In genomic region chr19:47839913-47840312, GRCh38 we compare ENCODE assay signal across 1 cellular context.
TF ChIP-seq lines count a peak whose summit lies in the region.

No MANE protein-coding gene starts in this region.

TF ChIP-seq in GM23338, 12 proteins besides CTCF, POLR2A, EP300 and RAD21 (continued from another document):
- TF ChIP-seq ZNF462 (CRISPR knock-in tag; IDR thresholded peaks at IDR 0.05) (no peak), POLR2AphosphoS5 (IDR thresholded peaks at IDR 0.05; ENCODE audit: low read depth) (no peak), ETS1 (IDR thresholded peaks at IDR 0.05) (no peak), ZNF331 (CRISPR knock-in tag; IDR thresholded peaks at IDR 0.05; ENCODE audit: low read depth) (no peak), EZH2 (IDR thresholded peaks at IDR 0.05; ENCODE audit: low read depth, unreplicated experiment) (no peak), ZNF114 (CRISPR knock-in tag; IDR thresholded peaks at IDR 0.05) (no peak)
